ENCODE assay signal across 1 cellular context in the genomic region with DNA sequence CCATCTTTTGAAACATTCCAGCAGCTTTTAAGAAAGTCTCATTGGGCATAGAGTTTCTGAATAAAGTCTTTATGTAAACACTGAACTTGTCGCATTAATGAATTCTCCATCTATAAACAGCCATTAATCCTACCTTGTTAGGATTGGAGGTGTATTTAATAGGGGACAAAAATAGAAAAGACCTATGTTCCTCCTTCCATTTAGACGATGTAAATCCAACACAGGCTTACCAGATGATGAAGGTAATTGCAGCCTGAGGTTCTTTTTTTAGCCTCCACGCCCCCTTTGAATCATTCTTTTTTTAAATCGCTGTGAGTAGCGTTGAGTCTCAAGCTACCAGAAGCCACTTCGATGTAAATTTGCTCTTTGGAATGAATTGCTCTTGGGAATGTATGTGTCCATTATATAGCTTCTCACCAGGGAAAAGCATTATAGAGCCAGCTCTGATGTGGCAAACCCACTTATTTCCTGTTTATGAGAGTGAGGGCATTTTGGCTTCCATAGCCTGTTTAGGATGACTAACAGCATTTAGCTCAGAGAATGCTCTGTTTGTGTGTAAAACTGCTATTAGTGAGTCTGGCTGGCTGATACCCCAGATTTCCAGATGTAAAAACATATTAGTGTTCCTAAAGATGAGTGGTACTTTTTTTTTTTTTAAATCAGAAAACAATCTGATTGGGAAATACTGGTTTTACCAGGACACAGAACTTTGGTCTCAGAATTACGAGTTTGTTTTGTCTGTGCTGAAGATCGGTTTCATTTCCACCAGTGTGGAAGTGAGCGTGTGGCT.
TF ChIP-seq lines count a peak whose summit lies in the region.

No MANE protein-coding gene starts in this region.

TF ChIP-seq in GM23338, 12 proteins besides CTCF, POLR2A, EP300 and RAD21 (continued from another document):
- TF ChIP-seq, protein P1, sequence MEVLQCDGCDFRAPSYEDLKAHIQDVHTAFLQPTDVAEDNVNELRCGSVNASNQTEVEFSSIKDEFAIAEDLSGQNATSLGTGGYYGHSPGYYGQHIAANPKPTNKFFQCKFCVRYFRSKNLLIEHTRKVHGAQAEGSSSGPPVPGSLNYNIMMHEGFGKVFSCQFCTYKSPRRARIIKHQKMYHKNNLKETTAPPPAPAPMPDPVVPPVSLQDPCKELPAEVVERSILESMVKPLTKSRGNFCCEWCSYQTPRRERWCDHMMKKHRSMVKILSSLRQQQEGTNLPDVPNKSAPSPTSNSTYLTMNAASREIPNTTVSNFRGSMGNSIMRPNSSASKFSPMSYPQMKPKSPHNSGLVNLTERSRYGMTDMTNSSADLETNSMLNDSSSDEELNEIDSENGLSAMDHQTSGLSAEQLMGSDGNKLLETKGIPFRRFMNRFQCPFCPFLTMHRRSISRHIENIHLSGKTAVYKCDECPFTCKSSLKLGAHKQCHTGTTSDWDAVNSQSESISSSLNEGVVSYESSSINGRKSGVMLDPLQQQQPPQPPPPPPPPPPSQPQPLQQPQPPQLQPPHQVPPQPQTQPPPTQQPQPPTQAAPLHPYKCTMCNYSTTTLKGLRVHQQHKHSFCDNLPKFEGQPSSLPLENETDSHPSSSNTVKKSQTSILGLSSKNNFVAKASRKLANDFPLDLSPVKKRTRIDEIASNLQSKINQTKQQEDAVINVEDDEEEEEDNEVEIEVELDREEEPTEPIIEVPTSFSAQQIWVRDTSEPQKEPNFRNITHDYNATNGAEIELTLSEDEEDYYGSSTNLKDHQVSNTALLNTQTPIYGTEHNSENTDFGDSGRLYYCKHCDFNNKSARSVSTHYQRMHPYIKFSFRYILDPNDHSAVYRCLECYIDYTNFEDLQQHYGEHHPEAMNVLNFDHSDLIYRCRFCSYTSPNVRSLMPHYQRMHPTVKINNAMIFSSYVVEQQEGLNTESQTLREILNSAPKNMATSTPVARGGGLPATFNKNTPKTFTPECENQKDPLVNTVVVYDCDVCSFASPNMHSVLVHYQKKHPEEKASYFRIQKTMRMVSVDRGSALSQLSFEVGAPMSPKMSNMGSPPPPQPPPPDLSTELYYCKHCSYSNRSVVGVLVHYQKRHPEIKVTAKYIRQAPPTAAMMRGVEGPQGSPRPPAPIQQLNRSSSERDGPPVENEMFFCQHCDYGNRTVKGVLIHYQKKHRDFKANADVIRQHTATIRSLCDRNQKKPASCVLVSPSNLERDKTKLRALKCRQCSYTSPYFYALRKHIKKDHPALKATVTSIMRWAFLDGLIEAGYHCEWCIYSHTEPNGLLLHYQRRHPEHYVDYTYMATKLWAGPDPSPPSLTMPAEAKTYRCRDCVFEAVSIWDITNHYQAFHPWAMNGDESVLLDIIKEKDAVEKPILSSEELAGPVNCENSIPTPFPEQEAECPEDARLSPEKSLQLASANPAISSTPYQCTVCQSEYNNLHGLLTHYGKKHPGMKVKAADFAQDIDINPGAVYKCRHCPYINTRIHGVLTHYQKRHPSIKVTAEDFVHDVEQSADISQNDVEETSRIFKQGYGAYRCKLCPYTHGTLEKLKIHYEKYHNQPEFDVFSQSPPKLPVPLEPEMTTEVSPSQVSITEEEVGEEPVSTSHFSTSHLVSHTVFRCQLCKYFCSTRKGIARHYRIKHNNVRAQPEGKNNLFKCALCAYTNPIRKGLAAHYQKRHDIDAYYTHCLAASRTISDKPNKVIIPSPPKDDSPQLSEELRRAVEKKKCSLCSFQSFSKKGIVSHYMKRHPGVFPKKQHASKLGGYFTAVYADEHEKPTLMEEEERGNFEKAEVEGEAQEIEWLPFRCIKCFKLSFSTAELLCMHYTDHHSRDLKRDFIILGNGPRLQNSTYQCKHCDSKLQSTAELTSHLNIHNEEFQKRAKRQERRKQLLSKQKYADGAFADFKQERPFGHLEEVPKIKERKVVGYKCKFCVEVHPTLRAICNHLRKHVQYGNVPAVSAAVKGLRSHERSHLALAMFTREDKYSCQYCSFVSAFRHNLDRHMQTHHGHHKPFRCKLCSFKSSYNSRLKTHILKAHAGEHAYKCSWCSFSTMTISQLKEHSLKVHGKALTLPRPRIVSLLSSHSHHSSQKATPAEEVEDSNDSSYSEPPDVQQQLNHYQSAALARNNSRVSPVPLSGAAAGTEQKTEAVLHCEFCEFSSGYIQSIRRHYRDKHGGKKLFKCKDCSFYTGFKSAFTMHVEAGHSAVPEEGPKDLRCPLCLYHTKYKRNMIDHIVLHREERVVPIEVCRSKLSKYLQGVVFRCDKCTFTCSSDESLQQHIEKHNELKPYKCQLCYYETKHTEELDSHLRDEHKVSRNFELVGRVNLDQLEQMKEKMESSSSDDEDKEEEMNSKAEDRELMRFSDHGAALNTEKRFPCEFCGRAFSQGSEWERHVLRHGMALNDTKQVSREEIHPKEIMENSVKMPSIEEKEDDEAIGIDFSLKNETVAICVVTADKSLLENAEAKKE (CRISPR knock-in tag; IDR thresholded peaks at IDR 0.05) = no peak
- TF ChIP-seq POLR2AphosphoS5 (IDR thresholded peaks at IDR 0.05; ENCODE audit: low read depth) (no peak), STAT1 (IDR thresholded peaks at IDR 0.05; ENCODE audit: unreplicated experiment) (no peak)
- TF ChIP-seq, protein P2, sequence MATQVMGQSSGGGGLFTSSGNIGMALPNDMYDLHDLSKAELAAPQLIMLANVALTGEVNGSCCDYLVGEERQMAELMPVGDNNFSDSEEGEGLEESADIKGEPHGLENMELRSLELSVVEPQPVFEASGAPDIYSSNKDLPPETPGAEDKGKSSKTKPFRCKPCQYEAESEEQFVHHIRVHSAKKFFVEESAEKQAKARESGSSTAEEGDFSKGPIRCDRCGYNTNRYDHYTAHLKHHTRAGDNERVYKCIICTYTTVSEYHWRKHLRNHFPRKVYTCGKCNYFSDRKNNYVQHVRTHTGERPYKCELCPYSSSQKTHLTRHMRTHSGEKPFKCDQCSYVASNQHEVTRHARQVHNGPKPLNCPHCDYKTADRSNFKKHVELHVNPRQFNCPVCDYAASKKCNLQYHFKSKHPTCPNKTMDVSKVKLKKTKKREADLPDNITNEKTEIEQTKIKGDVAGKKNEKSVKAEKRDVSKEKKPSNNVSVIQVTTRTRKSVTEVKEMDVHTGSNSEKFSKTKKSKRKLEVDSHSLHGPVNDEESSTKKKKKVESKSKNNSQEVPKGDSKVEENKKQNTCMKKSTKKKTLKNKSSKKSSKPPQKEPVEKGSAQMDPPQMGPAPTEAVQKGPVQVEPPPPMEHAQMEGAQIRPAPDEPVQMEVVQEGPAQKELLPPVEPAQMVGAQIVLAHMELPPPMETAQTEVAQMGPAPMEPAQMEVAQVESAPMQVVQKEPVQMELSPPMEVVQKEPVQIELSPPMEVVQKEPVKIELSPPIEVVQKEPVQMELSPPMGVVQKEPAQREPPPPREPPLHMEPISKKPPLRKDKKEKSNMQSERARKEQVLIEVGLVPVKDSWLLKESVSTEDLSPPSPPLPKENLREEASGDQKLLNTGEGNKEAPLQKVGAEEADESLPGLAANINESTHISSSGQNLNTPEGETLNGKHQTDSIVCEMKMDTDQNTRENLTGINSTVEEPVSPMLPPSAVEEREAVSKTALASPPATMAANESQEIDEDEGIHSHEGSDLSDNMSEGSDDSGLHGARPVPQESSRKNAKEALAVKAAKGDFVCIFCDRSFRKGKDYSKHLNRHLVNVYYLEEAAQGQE (IDR thresholded peaks at IDR 0.05; ENCODE audit: unreplicated experiment) = no peak
